8 cellular contexts compared by ENCODE assay signal in genomic region chr7:113404245-113404644, GRCh38.
DNase-seq lines count a peak whose midpoint lies in the region; ATAC-seq and TF ChIP-seq lines count a peak whose summit lies in the region.

No MANE protein-coding gene starts in this region.

- POLR2A ChIA-PET in Caco-2 (lab: Charles Lee), result interaction anchor here (0.6 kb wide), 1 partner anchor 177 kb away, joined by 4 read pairs; no protein-coding TSS in a partner anchor

- DNase-seq in Caco-2, result peak; percentile 31 to 39
- peak; percentile 7 for DNase-seq in GM20000 (ENCODE audit: low spot score)
- DNase-seq in NCI-H82 (lab: John Stamatoyannopoulos, UW), result peak; percentile 61
- peak; percentile 29 for DNase-seq in iPS DF 6.9 (ENCODE audit: low read depth, low spot score)
- no peak for DNase-seq in superior temporal gyrus (ENCODE audit: extremely low spot score)
- DNase-seq in GM03348 (ENCODE audit: low spot score), result no peak
- DNase-seq in NCI-H446 treated with DMSO at 0.1 percent for 48 hours (lab: John Stamatoyannopoulos, UW), result no peak

- H3K9me3 ChIP-seq in Caco-2 (no peaks in the 10 kb centered on the region), iPS DF 6.9 (ENCODE audit: control insufficient read depth, insufficient read depth, low read length) (no peaks in the 10 kb centered on the region)

- H3K4me3 ChIP-seq in Caco-2 (ENCODE audit: low read depth, low read length) (no peak overlapping the region), iPS DF 6.9 (ENCODE audit: low read length) (no peak overlapping the region)

- H3K27me3 ChIP-seq in Caco-2 (replicated peaks; ENCODE audit: control insufficient read depth, insufficient read depth, low read length), result no peaks in the 10 kb centered on the region
- no peaks in the 10 kb centered on the region for H3K27me3 ChIP-seq in iPS DF 6.9 (ENCODE audit: control insufficient read depth, insufficient read depth, low read length)

- H3K9me3 Mint-ChIP-seq in Caco-2 (ENCODE audit: unreplicated experiment), result no peaks in the 10 kb centered on the region

- H3K27ac Mint-ChIP-seq in Caco-2 (ENCODE audit: unreplicated experiment), result no peak overlapping the region

- TF ChIP-seq CTCF in Caco-2 (IDR thresholded peaks at IDR 0.05; ENCODE audit: insufficient read depth in 1 of 2, low read depth in 1 of 2, low read length in 1 of 2, severe bottlenecking in 1 of 2, unreplicated experiment in 1 of 2) (peak in 1 of 2 experiments; percentile 30), GM20000 (IDR thresholded peaks at IDR 0.05; ENCODE audit: extremely low read depth, missing control alignments) (peak; percentile 17)

- CTCF ChIA-PET in Caco-2 (lab: Charles Lee), result interaction anchor here (0.7 to 1.2 kb wide), 3 partner anchors 17 to 464 kb away, joined by 5 to 26 read pairs (median 5); no protein-coding TSS in a partner anchor

- no peaks in the 10 kb centered on the region for H3K4me1 ChIP-seq in Caco-2
- no peaks in the 10 kb centered on the region for H3K4me1 ChIP-seq in iPS DF 6.9 (ENCODE audit: control insufficient read depth, insufficient read depth, low read length)

- no peaks in the 10 kb centered on the region for H3K27me3 Mint-ChIP-seq in Caco-2 (ENCODE audit: insufficient read depth, unreplicated experiment)

- no peak overlapping the region for H3K4me3 Mint-ChIP-seq in Caco-2 (ENCODE audit: unreplicated experiment)

- H3K4me1 Mint-ChIP-seq in Caco-2 (ENCODE audit: low read depth, unreplicated experiment), result no peaks in the 10 kb centered on the region

- intact Hi-C loops in Caco-2 (cut with micrococcal nuclease; ENCODE audit: unreplicated experiment), result loop anchor here (1.0 kb wide), 2 partner anchors 17 to 294 kb away; no protein-coding TSS in a partner anchor

- no peaks in the 10 kb centered on the region for H3K36me3 Mint-ChIP-seq in Caco-2 (ENCODE audit: insufficient read depth, unreplicated experiment)

- no TSS peak for BruUV-seq in Caco-2 (replicated peaks; lab: Mats Ljungman, UMichigan)

- ATAC-seq in HG03175 (IDR thresholded peaks at IDR 0.05; ENCODE audit: unreplicated experiment), result no peak

- no CpG with 5 or more reads among the region's 8 CpGs for WGBS in iPS DF 6.9 (ENCODE audit: insufficient coverage, insufficient read length)

- H3K36me3 ChIP-seq in Caco-2 (ENCODE audit: control insufficient read depth, insufficient read depth, low read length), result no peaks in the 10 kb centered on the region
- no peaks in the 10 kb centered on the region for H3K36me3 ChIP-seq in iPS DF 6.9 (ENCODE audit: control insufficient read depth, insufficient read depth, low read length)

- no peak overlapping the region for H3K27ac ChIP-seq in iPS DF 6.9 (ENCODE audit: low read length)

Comparison
In these comparisons a context has a peak if more than half of its experiments do, and no peak if none do; other contexts are left out.
1. DNase-seq: peak in Caco-2 (2 of 2), GM20000 (single experiment), NCI-H82 (single experiment) and iPS DF 6.9 (single experiment); none in superior temporal gyrus (single experiment), GM03348 (single experiment) and NCI-H446 treated with DMSO at 0.1 percent for 48 hours (single experiment).